ENCODE assay signal across 33 cellular contexts in genomic region chr1:3714284-3714741, GRCh38. TPM values are rescaled to one million over a fixed set of nuclear protein-coding genes. Genes with fewer than 3 reads are reported as not detected.
DNase-seq lines count a peak whose midpoint lies in the region; ATAC-seq and TF ChIP-seq lines count a peak whose summit lies in the region.
"Had no signal": no experiment of that assay in that cellular context is flagged by ENCODE, and none has a peak within 500 bp of the region (broad histone marks: within the 10 kb centered on the region; RNA-seq: fewer than 3 reads in every experiment).

No MANE protein-coding gene starts in this region.

- H3K9me3 Mint-ChIP-seq in stimulated activated naive B cell treated with anti-CD40 and anti-IgM and Interleukin-4, amounts not matched to agents 10 μg/mL and 1 μg/mL and 100 μg/mL, for 72 hours, result no peaks in the 10 kb centered on the region
- H3K9me3 Mint-ChIP-seq: activated T-cell treated with anti-CD3 and anti-CD28 coated beads, Interleukin-2, amount 50 U/mL, for 24 hours; central memory CD8-positive, alpha-beta T cell; GM23338; IgD-negative memory B cell; natural killer cell treated with Interleukin-12 subunit alpha and Interleukin-12 subunit beta and Interleukin-15 and Interleukin-18, amount 100 ng/mL, for 72 hours; stimulated activated naive CD8-positive, alpha-beta T cell treated with anti-CD3 and anti-CD28 coated beads, Interleukin-15, Interleukin-2, amounts not matched to agents 100 ng/mL and 50 ng/mL, for 24 hours had no signal

- H3K36me3 ChIP-seq in right atrium auricular region, result no peaks in the 10 kb centered on the region
- H3K36me3 ChIP-seq: SJSA1, upper lobe of right lung had no signal

- H3K9me3 ChIP-seq in right atrium auricular region, result no peaks in the 10 kb centered on the region
- H3K9me3 ChIP-seq: SJSA1, upper lobe of right lung had no signal

- no peak for TF ChIP-seq CTCF in right atrium auricular region (IDR thresholded peaks at IDR 0.05)

- no peak overlapping the region for H3K27ac ChIP-seq in right atrium auricular region
- H3K27ac ChIP-seq: foreskin keratinocyte, HL-60, SJSA1, upper lobe of right lung had no signal

- H3K27ac Mint-ChIP-seq in stimulated activated naive B cell treated with anti-CD40 and anti-IgM and Interleukin-4, amounts not matched to agents 10 μg/mL and 1 μg/mL and 100 μg/mL, for 72 hours, result no peak overlapping the region
- H3K27ac Mint-ChIP-seq: activated CD4-positive, alpha-beta T cell treated with anti-CD3 and anti-CD28 coated beads for 36 hours; activated T-cell treated with anti-CD3 and anti-CD28 coated beads, Interleukin-2, amount 50 U/mL, for 24 hours; B cell; GM23338; IgD-negative memory B cell; natural killer cell treated with Interleukin-12 subunit alpha and Interleukin-12 subunit beta and Interleukin-15 and Interleukin-18, amount 100 ng/mL, for 72 hours; stimulated activated naive CD8-positive, alpha-beta T cell treated with anti-CD3 and anti-CD28 coated beads, Interleukin-15, Interleukin-2, amounts not matched to agents 100 ng/mL and 50 ng/mL, for 24 hours had no signal

- peaks cover 0 to 32% of the 10 kb centered on the region in 2 donors for H3K4me1 ChIP-seq in right atrium auricular region
- H3K4me1 ChIP-seq: SJSA1 had no signal

- DNase-seq in Right ventricle myocardium superior (peak; percentile 69), right atrium auricular region (ENCODE audit: low spot score) (no peak), head of caudate nucleus (peak; percentile 73 to 94 (median 86)), middle frontal gyrus (ENCODE audit: extremely low spot score, low spot score) (peak; percentile 66), superior temporal gyrus (ENCODE audit: extremely low spot score) (peak; percentile 72), HuH-7 (ENCODE audit: low spot score) (no peak)
- no peak for DNase-seq in stimulated activated naive B cell treated with anti-CD40 and anti-IgM and Interleukin-4, amounts not matched to agents 10 μg/mL and 1 μg/mL and 100 μg/mL, for 72 hours
- DNase-seq: activated CD4-positive, alpha-beta T cell treated with anti-CD3 and anti-CD28 coated beads for 36 hours; activated CD8-positive, alpha-beta memory T cell treated with anti-CD3 and anti-CD28 coated beads for 24 hours; activated T-cell treated with anti-CD3 and anti-CD28 coated beads, Interleukin-2, amount 50 U/mL, for 24 hours; amniotic stem cell; effector CD4-positive, alpha-beta T cell; erythroblast; foreskin keratinocyte; kidney glomerular epithelial cell; NCI-H1417; NCI-H510A; stimulated activated CD4-positive, alpha-beta T cell treated with anti-CD3 and anti-CD28 coated beads, Interleukin-4, amount 100 ng/mL, for 1 hour; upper lobe of right lung had no signal

- no peaks in the 10 kb centered on the region for H3K4me1 Mint-ChIP-seq in stimulated activated naive B cell treated with anti-CD40 and anti-IgM and Interleukin-4, amounts not matched to agents 10 μg/mL and 1 μg/mL and 100 μg/mL, for 72 hours
- H3K4me1 Mint-ChIP-seq: activated CD4-positive, alpha-beta T cell treated with anti-CD3 and anti-CD28 coated beads for 36 hours; B cell; central memory CD8-positive, alpha-beta T cell had no signal

- H3K4me3 ChIP-seq in right atrium auricular region, result no peak overlapping the region
- H3K4me3 ChIP-seq: GM23338, SJSA1, upper lobe of right lung had no signal

- no peaks in the 10 kb centered on the region for H3K36me3 Mint-ChIP-seq in stimulated activated naive B cell treated with anti-CD40 and anti-IgM and Interleukin-4, amounts not matched to agents 10 μg/mL and 1 μg/mL and 100 μg/mL, for 72 hours
- H3K36me3 Mint-ChIP-seq: IgD-negative memory B cell; natural killer cell treated with Interleukin-12 subunit alpha and Interleukin-12 subunit beta and Interleukin-15 and Interleukin-18, amount 100 ng/mL, for 72 hours had no signal

- no peak overlapping the region for H3K4me3 Mint-ChIP-seq in stimulated activated naive B cell treated with anti-CD40 and anti-IgM and Interleukin-4, amounts not matched to agents 10 μg/mL and 1 μg/mL and 100 μg/mL, for 72 hours
- H3K4me3 Mint-ChIP-seq: activated CD4-positive, alpha-beta T cell treated with anti-CD3 and anti-CD28 coated beads for 36 hours; activated T-cell treated with anti-CD3 and anti-CD28 coated beads, Interleukin-2, amount 50 U/mL, for 24 hours; B cell; central memory CD8-positive, alpha-beta T cell; GM23338; natural killer cell treated with Interleukin-12 subunit alpha and Interleukin-12 subunit beta and Interleukin-15 and Interleukin-18, amount 100 ng/mL, for 72 hours; stimulated activated naive CD8-positive, alpha-beta T cell treated with anti-CD3 and anti-CD28 coated beads, Interleukin-15, Interleukin-2, amounts not matched to agents 100 ng/mL and 50 ng/mL, for 24 hours had no signal

- ATAC-seq in Right ventricle myocardium superior (ENCODE audit: poor library complexity) (peak; percentile 73), HG03565 (IDR thresholded peaks at IDR 0.05; ENCODE audit: unreplicated experiment) (no peak)
- no peak for ATAC-seq in stimulated activated naive B cell treated with anti-CD40 and anti-IgM and Interleukin-4, amounts not matched to agents 10 μg/mL and 1 μg/mL and 100 μg/mL, for 72 hours (replicated peaks)
- ATAC-seq: activated CD4-positive, alpha-beta T cell treated with anti-CD3 and anti-CD28 coated beads for 36 hours; foreskin keratinocyte; GM23338; natural killer cell treated with Interleukin-12 subunit alpha and Interleukin-12 subunit beta and Interleukin-15 and Interleukin-18, amount 100 ng/mL, for 72 hours; upper lobe of right lung had no signal

- intact Hi-C loops in Right ventricle myocardium superior (cut with DNase I), result no loop called here
- intact Hi-C loops in head of caudate nucleus (cut with DNase I), result no loop called here

- peaks cover 35 to 50% of the 10 kb centered on the region in 2 donors for H3K27me3 Mint-ChIP-seq in stimulated activated naive B cell treated with anti-CD40 and anti-IgM and Interleukin-4, amounts not matched to agents 10 μg/mL and 1 μg/mL and 100 μg/mL, for 72 hours

- no peaks in the 10 kb centered on the region for H3K27me3 ChIP-seq in right atrium auricular region
- H3K27me3 ChIP-seq: SJSA1 had no signal

RNA-seq across cellular contexts. Expression of gene CCDC27, which starts 37.9 kb away (rescaled TPM):
- total RNA-seq in Right ventricle myocardium superior, result not detected
- not detected for total RNA-seq in right atrium auricular region
- total RNA-seq: A172; activated CD4-positive, alpha-beta T cell treated with anti-CD3 and anti-CD28 coated beads for 36 hours; B cell; Daoy; foreskin keratinocyte; M059J; natural killer cell treated with Interleukin-12 subunit alpha and Interleukin-12 subunit beta and Interleukin-15 and Interleukin-18, amount 100 ng/mL, for 72 hours; posterior vena cava; SJSA1; T-helper 1 cell treated with Interleukin-12 subunit alpha and Interleukin-12 subunit beta and Interleukin-4 antibody, amounts not matched to agents 30 ng/mL and 1 ng/mL, for 36 hours; upper lobe of right lung had no signal

RNA-seq across cellular contexts. Expression of gene SMIM1, which starts 58.2 kb away (rescaled TPM):
- total RNA-seq in Right ventricle myocardium superior (17.3 TPM), right atrium auricular region (10 to 100 TPM; 40.4 to 54.6 TPM)
- total RNA-seq: A172; Daoy; M059J; natural killer cell treated with Interleukin-12 subunit alpha and Interleukin-12 subunit beta and Interleukin-15 and Interleukin-18, amount 100 ng/mL, for 72 hours; SJSA1; T-helper 1 cell treated with Interleukin-12 subunit alpha and Interleukin-12 subunit beta and Interleukin-4 antibody, amounts not matched to agents 30 ng/mL and 1 ng/mL, for 36 hours had no signal

Comparison
In these comparisons a context has a peak if more than half of its experiments do, and no peak if none do; other contexts are left out.
1. DNase-seq: peak in Right ventricle myocardium superior (single experiment), head of caudate nucleus (42 of 42), middle frontal gyrus (single experiment) and superior temporal gyrus (single experiment); none in right atrium auricular region (single experiment), stimulated activated naive B cell treated with anti-CD40 and anti-IgM and Interleukin-4, amounts not matched to agents 10 μg/mL and 1 μg/mL and 100 μg/mL, for 72 hours (single experiment) and HuH-7 (single experiment).